ENCODE assay signal across 8 cellular contexts in the genomic region with DNA sequence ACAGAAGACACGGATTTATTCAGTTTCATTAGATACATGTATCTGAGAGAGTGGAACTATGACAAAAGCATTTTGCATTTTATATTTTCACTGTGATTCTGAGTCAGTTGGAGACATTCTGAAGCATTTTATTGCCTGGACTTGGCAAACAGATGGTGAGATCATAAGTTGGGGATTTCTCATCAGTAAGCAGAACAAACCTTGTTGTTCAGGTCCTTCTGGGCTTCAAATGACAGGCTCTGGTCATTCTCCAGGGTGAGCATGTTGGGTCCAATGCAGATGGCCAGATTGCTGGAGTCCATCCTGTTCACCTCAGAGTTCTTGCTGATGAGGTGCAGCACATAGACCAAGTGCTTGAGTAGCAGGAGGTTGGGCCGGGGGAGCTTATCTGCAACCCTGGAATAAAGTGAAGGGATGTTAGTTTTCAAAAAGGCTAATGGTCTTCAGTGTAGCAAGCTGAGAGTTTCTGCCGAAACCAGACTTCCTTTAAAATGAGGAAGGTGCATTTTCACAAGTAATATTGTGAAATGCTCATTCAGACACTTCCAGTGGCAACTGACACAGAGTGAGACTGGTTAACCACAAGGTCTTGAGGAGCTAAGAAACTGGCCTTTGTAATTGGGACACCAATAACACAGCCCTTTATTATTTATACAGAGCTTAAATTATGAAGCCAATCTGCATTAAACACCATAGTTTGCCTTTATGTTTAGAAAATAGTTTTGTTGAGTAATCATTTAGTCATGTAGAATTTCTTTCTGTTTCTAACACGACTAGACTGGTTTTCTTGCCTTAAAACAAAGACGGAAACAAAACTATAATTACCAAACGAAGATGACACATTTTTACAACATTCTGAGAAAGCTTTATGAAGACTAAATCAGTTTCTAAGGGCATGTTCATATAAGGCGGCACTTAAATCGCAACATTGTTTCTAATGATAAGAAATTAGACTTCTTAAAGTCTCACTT. TPM values are rescaled to one million over a fixed set of nuclear protein-coding genes. Genes with fewer than 3 reads are reported as not detected.
A peak's percentile ranks its signal among the peaks of the same experiment; 100 is the strongest.
DNase-seq lines count a peak whose midpoint lies in the region; ATAC-seq and TF ChIP-seq lines count a peak whose summit lies in the region.

No MANE protein-coding gene starts in this region.

- POLR2A ChIA-PET in activated CD4-positive, alpha-beta T cell treated with anti-CD3 and anti-CD28 coated beads, Interleukin-2, amount 10 ng/mL, durations not matched to agents 7 days and 5 days (lab: Charles Lee): interaction anchor here (0.7 to 1.2 kb wide), 3 partner anchors 21 to 69 kb away, joined by 3 read pairs; no protein-coding TSS in a partner anchor

- peak overlapping the region; percentile 97 for H3K4me3 Mint-ChIP-seq in activated CD4-positive, alpha-beta T cell treated with anti-CD3 and anti-CD28 coated beads, Interleukin-2, amount 10 ng/mL, durations not matched to agents 7 days and 5 days

- H3K4me3 ChIP-seq in NB4 (ENCODE audit: low read depth, low read length): peak overlapping the region; percentile 32
- no peak overlapping the region for H3K4me3 ChIP-seq in choroid plexus epithelial cell (ENCODE audit: low read depth, low read length)

- no peak for TF ChIP-seq CTCF in NB4 (IDR thresholded peaks at IDR 0.05; ENCODE audit: low read depth, low read length)
- TF ChIP-seq CTCF in choroid plexus epithelial cell (conservative IDR thresholded peaks at IDR 0.05; ENCODE audit: low read depth, low read length): no peak

- TF ChIP-seq POLR2A in NB4 (IDR thresholded peaks at IDR 0.05; ENCODE audit: extremely low read depth, insufficient read length): no peak

- H3K27ac Mint-ChIP-seq in activated CD4-positive, alpha-beta T cell treated with anti-CD3 and anti-CD28 coated beads, Interleukin-2, amount 10 ng/mL, durations not matched to agents 7 days and 5 days: peak overlapping the region; percentile 97

- H3K27me3 Mint-ChIP-seq in activated CD4-positive, alpha-beta T cell treated with anti-CD3 and anti-CD28 coated beads, Interleukin-2, amount 10 ng/mL, durations not matched to agents 7 days and 5 days: no peaks in the 10 kb centered on the region

- DNase-seq in activated CD4-positive, alpha-beta T cell treated with anti-CD3 and anti-CD28 coated beads, Interleukin-2, amount 10 ng/mL, durations not matched to agents 7 days and 5 days: peak; percentile 39
- no peak for DNase-seq in activated CD4-positive, alpha-beta T cell treated with anti-CD3 and anti-CD28 coated beads, Interleukin-2, amount 50 U/mL, for 48 hours
- peak; percentile 98 for DNase-seq in NB4 (ENCODE audit: low read depth)
- peak; percentile 41 for DNase-seq in choroid plexus epithelial cell (ENCODE audit: low read depth)
- peak; percentile 45 for DNase-seq in renal cortical epithelial cell (ENCODE audit: low read depth)
- no peak for DNase-seq in stimulated activated naive CD4-positive, alpha-beta T cell (lab: John Stamatoyannopoulos, UW)
- DNase-seq in NCI-H1092 treated with DMSO at 0.1 percent for 48 hours (lab: John Stamatoyannopoulos, UW): no peak

- H3K9me3 Mint-ChIP-seq in activated CD4-positive, alpha-beta T cell treated with anti-CD3 and anti-CD28 coated beads, Interleukin-2, amount 10 ng/mL, durations not matched to agents 7 days and 5 days: no peaks in the 10 kb centered on the region

- CTCF ChIA-PET in activated CD4-positive, alpha-beta T cell treated with anti-CD3 and anti-CD28 coated beads, Interleukin-2, amount 10 ng/mL, durations not matched to agents 7 days and 5 days (lab: Charles Lee): interaction anchor here (0.5 to 7.7 kb wide), 5 partner anchors 26 to 458 kb away, joined by 3 to 113 read pairs (median 5); no protein-coding TSS in a partner anchor

- H3K4me1 Mint-ChIP-seq in activated CD4-positive, alpha-beta T cell treated with anti-CD3 and anti-CD28 coated beads, Interleukin-2, amount 10 ng/mL, durations not matched to agents 7 days and 5 days: peaks cover 58% of the 10 kb centered on the region

- ATAC-seq in HG02642 (IDR thresholded peaks at IDR 0.05; ENCODE audit: poor library complexity, unreplicated experiment): peak; percentile 85

- peaks cover 90% of the 10 kb centered on the region for H3K36me3 Mint-ChIP-seq in activated CD4-positive, alpha-beta T cell treated with anti-CD3 and anti-CD28 coated beads, Interleukin-2, amount 10 ng/mL, durations not matched to agents 7 days and 5 days (ENCODE audit: low read depth)

RNA-seq across cellular contexts. Expression of gene TAGAP, which starts 5.6 kb away (rescaled TPM):
- total RNA-seq in activated CD4-positive, alpha-beta T cell treated with anti-CD3 and anti-CD28 coated beads, Interleukin-2, amount 10 ng/mL, durations not matched to agents 7 days and 5 days: 10 to 100 TPM; 60.3 to 67.9 TPM
- 0.05 and 0.35 TPM in 2 replicates for total RNA-seq in renal cortical epithelial cell

RNA-seq across cellular contexts. Expression of gene RSPH3, which starts 39.2 kb away (rescaled TPM):
- total RNA-seq in activated CD4-positive, alpha-beta T cell treated with anti-CD3 and anti-CD28 coated beads, Interleukin-2, amount 10 ng/mL, durations not matched to agents 7 days and 5 days: 1 to 10 TPM; 2.4 to 2.9 TPM
- total RNA-seq in renal cortical epithelial cell: 8.2 and 21.1 TPM in 2 replicates

Comparison
In these comparisons a context has a peak if more than half of its experiments do, and no peak if none do; other contexts are left out.
1. DNase-seq: peak in activated CD4-positive, alpha-beta T cell treated with anti-CD3 and anti-CD28 coated beads, Interleukin-2, amount 10 ng/mL, durations not matched to agents 7 days and 5 days (single experiment), NB4 (single experiment), choroid plexus epithelial cell (single experiment) and renal cortical epithelial cell (single experiment); none in activated CD4-positive, alpha-beta T cell treated with anti-CD3 and anti-CD28 coated beads, Interleukin-2, amount 50 U/mL, for 48 hours (0 of 2), stimulated activated naive CD4-positive, alpha-beta T cell (0 of 6) and NCI-H1092 treated with DMSO at 0.1 percent for 48 hours (single experiment).
2. RNA of gene TAGAP, which starts 5.6 kb away (total RNA-seq): 60.3 to 67.9 TPM in activated CD4-positive, alpha-beta T cell treated with anti-CD3 and anti-CD28 coated beads, Interleukin-2, amount 10 ng/mL, durations not matched to agents 7 days and 5 days; 0.05 to 0.35 TPM in renal cortical epithelial cell; every median in the first group is over 10 times any median in the second.